In the genomic region with DNA sequence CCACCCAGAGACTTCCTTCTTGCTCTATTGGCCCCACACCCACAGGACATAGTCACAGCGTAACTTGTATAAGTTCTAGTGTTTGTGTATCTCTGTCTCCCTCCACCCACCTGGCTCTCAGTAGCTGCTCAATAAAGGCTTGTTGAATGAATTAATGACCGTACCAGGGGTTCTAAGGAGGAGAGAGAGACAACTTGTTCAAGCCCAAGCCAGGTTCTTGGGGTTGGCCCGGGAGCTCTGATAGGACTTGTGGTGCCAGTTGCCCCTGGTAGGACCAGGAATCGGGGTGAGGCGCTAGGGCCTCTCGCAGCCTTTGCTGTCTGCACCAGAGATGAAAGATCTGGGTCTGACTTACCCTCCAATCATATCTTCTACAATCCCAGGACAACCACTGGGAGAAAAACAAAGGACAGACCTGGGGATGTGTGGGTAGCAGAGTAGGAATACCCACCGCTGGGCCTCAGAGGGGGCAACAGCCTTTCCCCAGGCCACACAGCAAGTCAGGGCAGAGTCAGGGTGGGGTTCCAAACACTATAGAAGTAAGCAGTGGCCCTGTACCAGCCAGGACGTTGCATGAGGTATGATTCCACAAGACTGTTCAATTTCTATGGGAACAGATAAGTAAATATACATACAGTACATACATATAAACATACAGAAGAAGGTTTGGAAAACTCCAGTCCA, we compare ENCODE assay signal across 1 cellular context.
TF ChIP-seq lines count a peak whose summit lies in the region.

No MANE protein-coding gene starts in this region.

TF ChIP-seq in IMR-90, 13 proteins besides CTCF, POLR2A, EP300 and RAD21:
- TF ChIP-seq BHLHE40 (IDR thresholded peaks at IDR 0.05; ENCODE audit: low read depth, low read length) (no peak), RFX5 (IDR thresholded peaks at IDR 0.05; ENCODE audit: low read depth, low read length) (no peak), MAFK (IDR thresholded peaks at IDR 0.05; ENCODE audit: low read depth, low read length) (no peak), CEBPB (IDR thresholded peaks at IDR 0.05; ENCODE audit: low read depth, low read length) (no peak), RCOR1 (IDR thresholded peaks at IDR 0.05; ENCODE audit: insufficient replicate concordance, low read length) (no peak)
- TF ChIP-seq, protein P1, sequence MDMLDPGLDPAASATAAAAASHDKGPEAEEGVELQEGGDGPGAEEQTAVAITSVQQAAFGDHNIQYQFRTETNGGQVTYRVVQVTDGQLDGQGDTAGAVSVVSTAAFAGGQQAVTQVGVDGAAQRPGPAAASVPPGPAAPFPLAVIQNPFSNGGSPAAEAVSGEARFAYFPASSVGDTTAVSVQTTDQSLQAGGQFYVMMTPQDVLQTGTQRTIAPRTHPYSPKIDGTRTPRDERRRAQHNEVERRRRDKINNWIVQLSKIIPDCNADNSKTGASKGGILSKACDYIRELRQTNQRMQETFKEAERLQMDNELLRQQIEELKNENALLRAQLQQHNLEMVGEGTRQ (IDR thresholded peaks at IDR 0.05; ENCODE audit: low read depth, low read length), result no peak
